Comparison of ENCODE assay signal across 9 cellular contexts in the genomic region with DNA sequence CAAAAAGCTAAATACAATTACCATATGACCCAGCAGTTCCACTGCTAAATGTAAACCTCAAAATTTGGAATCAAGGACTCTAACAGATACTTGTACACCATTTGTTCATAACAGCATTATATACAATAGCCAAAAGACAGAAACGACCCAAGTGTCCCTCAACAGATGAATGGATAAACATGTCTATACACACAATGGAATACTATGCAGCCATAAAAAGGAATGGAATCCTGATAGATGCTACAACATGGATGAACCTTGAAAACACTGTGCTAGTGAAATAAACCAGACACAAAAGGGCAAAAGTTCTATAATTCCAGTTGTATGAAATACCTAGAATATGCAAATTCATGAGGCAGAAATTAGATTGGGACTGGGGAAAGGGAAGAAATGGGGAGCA. TPM values are rescaled to one million over a fixed set of nuclear protein-coding genes. Genes with fewer than 3 reads are reported as not detected.
"Had no signal": no experiment of that assay in that cellular context is flagged by ENCODE, and none has a peak within 500 bp of the region (broad histone marks: within the 10 kb centered on the region; RNA-seq: fewer than 3 reads in every experiment).

No MANE protein-coding gene starts in this region.

- H3K4me1 ChIP-seq: HAP-1 had no signal

- H3K4me3 ChIP-seq: GM23338, HAP-1 had no signal

- H3K36me3 ChIP-seq: HAP-1 had no signal

- H3K9ac ChIP-seq: KMS-11 had no signal

- H3K27ac ChIP-seq: KMS-11 had no signal

- H3K9me3 ChIP-seq: HAP-1 had no signal

- H3K27ac Mint-ChIP-seq: GM23338 had no signal

- H3K4me1 Mint-ChIP-seq: GM23338 had no signal

- H3K4me2 ChIP-seq: GM23338, KMS-11 had no signal

- H2AFZ ChIP-seq: GM23338 had no signal

- H3K4me3 Mint-ChIP-seq: GM23338 had no signal

- ATAC-seq: GM23338, HCT116 had no signal

- FAIRE-seq: HTR-8/SVneo had no signal

- DNase-seq: H7, IMR-90, Karpas-422, KBM-7 had no signal

RNA-seq across cellular contexts. Expression of a gene that starts 18.4 kb away (rescaled TPM):
- total RNA-seq: IMR-90 had no signal
- polyA plus RNA-seq: IMR-90 had no signal
